In the genomic region with DNA sequence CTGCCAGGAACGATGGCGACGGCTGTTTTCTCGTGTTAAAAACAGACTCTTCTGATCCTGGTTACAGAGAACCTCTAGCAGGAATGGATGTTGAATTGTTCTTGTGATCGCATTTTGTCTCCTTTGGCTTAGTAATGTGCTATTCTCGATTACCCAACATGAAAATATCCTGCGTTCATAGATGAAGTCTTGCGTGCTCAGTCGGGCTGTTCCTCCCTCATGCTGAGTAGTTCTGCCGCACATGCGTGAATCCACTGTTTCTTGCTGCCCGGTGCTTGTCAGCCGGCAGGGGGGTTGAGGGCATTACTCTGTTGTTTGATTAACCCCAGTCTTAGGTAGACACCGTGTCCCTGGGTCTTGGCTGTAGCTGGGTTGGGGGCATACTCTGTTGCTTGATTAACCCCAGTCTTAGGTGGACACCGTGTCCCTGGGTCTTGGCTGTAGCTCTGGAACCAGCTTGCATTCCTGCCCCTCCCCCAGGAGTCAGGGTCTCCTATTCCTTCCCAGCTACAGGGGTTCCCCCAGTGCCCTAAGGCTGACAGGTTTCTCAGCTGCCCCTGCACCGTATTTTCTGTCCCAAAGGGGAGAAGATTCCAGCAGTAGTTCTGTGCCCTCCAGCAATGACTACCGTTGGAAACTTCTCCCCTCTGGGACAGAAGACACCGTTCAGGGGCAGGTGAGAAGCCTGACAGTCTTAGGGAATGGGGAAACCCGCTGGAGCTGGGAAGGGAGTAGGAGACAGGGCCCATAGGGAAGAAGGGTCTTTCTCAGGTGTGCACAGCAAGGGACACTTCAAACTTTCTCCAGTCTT, we compare ENCODE assay signal across 29 cellular contexts. TPM values are rescaled to one million over a fixed set of nuclear protein-coding genes. Genes with fewer than 3 reads are reported as not detected.
DNase-seq lines count a peak whose midpoint lies in the region; ATAC-seq, FAIRE-seq and TF ChIP-seq lines count a peak whose summit lies in the region.
"Had no signal": no experiment of that assay in that cellular context is flagged by ENCODE, and none has a peak within 500 bp of the region (broad histone marks: within the 10 kb centered on the region; RNA-seq: fewer than 3 reads in every experiment).

No MANE protein-coding gene starts in this region.

- CTCF ChIA-PET in HepG2 (lab: Yijun Ruan, JAX; ENCODE audit: low intra/inter-chr PET ratio, low total read pairs), result no interaction called here

- no peaks in the 10 kb centered on the region for H3K79me2 ChIP-seq in HepG2 (ENCODE audit: insufficient read depth, low read length)

- peak overlapping the region; percentile 72 for H3K4me2 ChIP-seq in HepG2 (ENCODE audit: low read depth, low read length)

- TF ChIP-seq RAD21 in HepG2 (CRISPR knock-in tag; IDR thresholded peaks at IDR 0.05), result no peak

- POLR2A ChIA-PET in HepG2 (lab: Yijun Ruan, JAX), result interaction anchor here (0.9 to 2.4 kb wide), 4 partner anchors 24 to 45 kb away, joined by 3 to 9 read pairs (median 4); no protein-coding TSS in a partner anchor

- peak overlapping the region; percentile 56 for H3K27ac Mint-ChIP-seq in type B pancreatic cell
- H3K27ac Mint-ChIP-seq: activated naive CD4-positive, alpha-beta T cell treated with anti-CD3 and anti-CD28 coated beads for 36 hours; CD8-positive, alpha-beta T cell; stimulated activated naive CD8-positive, alpha-beta T cell treated with anti-CD3 and anti-CD28 coated beads, Interleukin-15, Interleukin-2, amounts not matched to agents 100 ng/mL and 50 ng/mL, for 24 hours had no signal

- H3K4me3 ChIP-seq in HepG2 (replicated peaks in 1 of 3; ENCODE audit: insufficient read depth in 1 of 3, low read depth in 2 of 3, low read length in 3 of 3) (peak overlapping the region in 1 of 3 experiments; percentile 45; a peak in 2 of 6 replicates), body of pancreas (no peak overlapping the region), ascending aorta (no peak overlapping the region)
- H3K4me3 ChIP-seq: cardiac muscle cell, GM12878, tibial nerve had no signal

- intact Hi-C loops in HepG2 (cut with micrococcal nuclease; ENCODE audit: unreplicated experiment) (no loop called here), body of pancreas (cut with DNase I) (no loop called here), ascending aorta (cut with DNase I) (no loop called here)

- TSS peak; percentile 48 for BruUV-seq in HepG2 (replicated peaks; lab: Mats Ljungman, UMichigan)

- TF ChIP-seq EP300 in HepG2 (IDR thresholded peaks at IDR 0.05; ENCODE audit: low read depth in 2 of 2, low read length in 2 of 2), result no peak
- TF ChIP-seq EP300 in HepG2 (CRISPR knock-in tag; IDR thresholded peaks at IDR 0.05; ENCODE audit: borderline replicate concordance), result no peak

- no peaks in the 10 kb centered on the region for H3K9me3 Mint-ChIP-seq in type B pancreatic cell
- H3K9me3 Mint-ChIP-seq: activated naive CD4-positive, alpha-beta T cell treated with anti-CD3 and anti-CD28 coated beads for 36 hours; activated T-cell treated with anti-CD3 and anti-CD28 coated beads, Interleukin-2, amount 50 U/mL, for 4 hours; CD8-positive, alpha-beta T cell; stimulated activated naive CD8-positive, alpha-beta T cell treated with anti-CD3 and anti-CD28 coated beads, Interleukin-15, Interleukin-2, amounts not matched to agents 100 ng/mL and 50 ng/mL, for 24 hours had no signal

- ATAC-seq in HepG2 (peak; percentile 40), body of pancreas (no peak), GM21360 (IDR thresholded peaks at IDR 0.05; ENCODE audit: unreplicated experiment) (no peak)
- ATAC-seq: activated T-cell treated with anti-CD3 and anti-CD28 coated beads, Interleukin-2, amount 50 U/mL, for 4 hours; CD8-positive, alpha-beta T cell; GM12878; PC-3 had no signal

- TF ChIP-seq POLR2A in HepG2 (IDR thresholded peaks at IDR 0.05; ENCODE audit: insufficient read depth in 1 of 2, low read depth in 2 of 2, low read length in 2 of 2), result no peak
- TF ChIP-seq POLR2A in body of pancreas (IDR thresholded peaks at IDR 0.05), result no peak

- TF ChIP-seq CTCF in HepG2 (CRISPR knock-in tag; IDR thresholded peaks at IDR 0.05) (no peak), type B pancreatic cell (conservative IDR thresholded peaks at IDR 0.05) (no peak), body of pancreas (IDR thresholded peaks at IDR 0.05) (no peak), ascending aorta (IDR thresholded peaks at IDR 0.05) (no peak)

- H3K36me3 Mint-ChIP-seq in type B pancreatic cell, result peaks cover 11% of the 10 kb centered on the region

- in situ Hi-C loops in HepG2 (cut with HindIII; ENCODE audit: extremely low pct_ligation_motif_present, low pct_unique_long_range_greater_than_20kb), result no loop called here

- DNase-seq in NCI-H187 (lab: John Stamatoyannopoulos, UW) (peak; percentile 19 to 55), NCI-H187 treated with DMSO at 0.1 percent for 48 hours (lab: John Stamatoyannopoulos, UW) (no peak), NCI-H510A treated with DMSO at 0.1 percent for 48 hours (lab: John Stamatoyannopoulos, UW) (peak; percentile 85), HepG2 (ENCODE audit: low spot score) (no peak), type B pancreatic cell (ENCODE audit: extremely low spot score, unreplicated experiment) (no peak), body of pancreas (no peak), ascending aorta (ENCODE audit: low spot score in 2 of 2) (no peak)
- DNase-seq: 8988T; activated CD8-positive, alpha-beta memory T cell treated with anti-CD3 and anti-CD28 coated beads for 24 hours; activated naive CD4-positive, alpha-beta T cell treated with anti-CD3 and anti-CD28 coated beads for 36 hours; activated T-cell treated with anti-CD3 and anti-CD28 coated beads, Interleukin-2, amount 50 U/mL, for 4 hours; AML-193; amniotic stem cell; CD8-positive, alpha-beta T cell; erythroblast; foreskin fibroblast; hypothalamus; kidney; NCI-H1105; NCI-H2171; PC-3; Right ventricle myocardium superior; stimulated activated CD4-positive, alpha-beta T cell treated with anti-CD3 and anti-CD28 coated beads, Interleukin-4, amount 100 ng/mL, for 24 hours; T1000 had no signal

- H3K4me3 Mint-ChIP-seq in type B pancreatic cell, result no peak overlapping the region
- H3K4me3 Mint-ChIP-seq: activated naive CD4-positive, alpha-beta T cell treated with anti-CD3 and anti-CD28 coated beads for 36 hours; activated T-cell treated with anti-CD3 and anti-CD28 coated beads, Interleukin-2, amount 50 U/mL, for 4 hours; CD8-positive, alpha-beta T cell; stimulated activated naive CD8-positive, alpha-beta T cell treated with anti-CD3 and anti-CD28 coated beads, Interleukin-15, Interleukin-2, amounts not matched to agents 100 ng/mL and 50 ng/mL, for 24 hours had no signal

- peak overlapping the region; percentile 74 for H2AFZ ChIP-seq in HepG2 (ENCODE audit: low read length)

- H3K4me1 ChIP-seq in HepG2 (ENCODE audit: insufficient read depth, low read length) (peaks cover 62% of the 10 kb centered on the region), body of pancreas (no peaks in the 10 kb centered on the region), ascending aorta (peaks cover 0 to 13% of the 10 kb centered on the region in 2 donors)

- peak overlapping the region; percentile 43 for H3K9ac ChIP-seq in HepG2 (ENCODE audit: insufficient read depth, low read depth, low read length)

- no peaks in the 10 kb centered on the region for H4K20me1 ChIP-seq in HepG2 (ENCODE audit: insufficient read depth, low read length)

- H3K27ac ChIP-seq in HepG2 (ENCODE audit: extremely low read length, insufficient read depth, low read length) (peak overlapping the region; percentile 90), body of pancreas (no peak overlapping the region), ascending aorta (no peak overlapping the region)
- H3K27ac ChIP-seq: cardiac muscle cell, tibial nerve had no signal

- FAIRE-seq in HepG2 (lab: Jason Lieb, UNC), result no peak
- FAIRE-seq: GM12878, kidney had no signal

- H3K36me3 ChIP-seq in HepG2 (replicated peaks in 1 of 2; ENCODE audit: control insufficient read depth in 1 of 2, insufficient read depth in 2 of 2, low read length in 2 of 2) (no peaks in the 10 kb centered on the region; a peak in 1 of 5 replicates), body of pancreas (replicated peaks in 1 of 2; ENCODE audit: insufficient read depth in 1 of 2, low read depth in 2 of 2) (no peaks in the 10 kb centered on the region), ascending aorta (peaks cover 3 to 10% of the 10 kb centered on the region in 2 donors)

- peaks cover 9% of the 10 kb centered on the region for H3K4me1 Mint-ChIP-seq in type B pancreatic cell (ENCODE audit: unreplicated experiment)

- H3K9me3 ChIP-seq in HepG2 (ENCODE audit: low read length) (no peaks in the 10 kb centered on the region), body of pancreas (no peaks in the 10 kb centered on the region), ascending aorta (no peaks in the 10 kb centered on the region)
- H3K9me3 ChIP-seq: tibial nerve had no signal

- no peaks in the 10 kb centered on the region for H3K27me3 Mint-ChIP-seq in type B pancreatic cell
- H3K27me3 Mint-ChIP-seq: stimulated activated naive CD8-positive, alpha-beta T cell treated with anti-CD3 and anti-CD28 coated beads, Interleukin-15, Interleukin-2, amounts not matched to agents 100 ng/mL and 50 ng/mL, for 24 hours had no signal

- 67% methylated on average over 19 of the region's 19 CpGs for WGBS in HepG2 (ENCODE audit: low lambda C conversion rate)
- 93% methylated on average over 19 of the region's 19 CpGs for WGBS in body of pancreas, 2 donors

- no peaks in the 10 kb centered on the region for H3K27me3 ChIP-seq in HepG2 (ENCODE audit: control insufficient read depth in 1 of 2, insufficient read depth in 2 of 2, low read length in 2 of 2)
- H3K27me3 ChIP-seq in body of pancreas, result no peaks in the 10 kb centered on the region
- no peaks in the 10 kb centered on the region for H3K27me3 ChIP-seq in ascending aorta
- H3K27me3 ChIP-seq: cardiac muscle cell, tibial nerve had no signal

RNA-seq across cellular contexts. Expression of a gene that starts 22.1 kb away (rescaled TPM):
- total RNA-seq in HepG2 (2016; rRNA removed; fragmentation: Illumina TruSeq; extraction: Trizol), result 47.5 and 48.6 TPM in 2 replicates
- 36.1 and 38.8 TPM in 2 replicates for total RNA-seq in HepG2 (2016; cell fraction: cytosol; rRNA removed; fragmentation: Illumina TruSeq; extraction: Trizol; ENCODE audit: low read depth)
- total RNA-seq in HepG2 (2016; cell fraction: insoluble cytoplasmic fraction; rRNA removed; fragmentation: Illumina TruSeq; extraction: Trizol), result 42.9 and 49.7 TPM in 2 replicates
- 46.0 and 48.9 TPM in 2 replicates for total RNA-seq in HepG2 (2016; cell fraction: membrane; rRNA removed; fragmentation: Illumina TruSeq; extraction: Trizol)
- total RNA-seq in HepG2 (2016; cell fraction: nucleus; rRNA removed; fragmentation: Illumina TruSeq; extraction: Trizol), result 36.1 and 43.2 TPM in 2 replicates
- polyA plus RNA-seq in HepG2 (2011; rRNA removed), result 45.6 and 49.2 TPM in 2 replicates
- polyA plus RNA-seq in HepG2 (2011; cell fraction: cytosol; rRNA removed), result 33.5 and 52.6 TPM in 2 replicates
- 151 and 167 TPM in 2 replicates for polyA plus RNA-seq in HepG2 (2011; cell fraction: nucleus; rRNA removed)
- 36.1 and 37.5 TPM in 2 replicates for polyA plus RNA-seq in HepG2 (2012)
- polyA plus RNA-seq in HepG2 (2016; cell fraction: cytosol; fragmentation: Illumina TruSeq; extraction: Trizol; ENCODE audit: low read depth), result 39.0 and 42.6 TPM in 2 replicates
- 48.6 and 51.7 TPM in 2 replicates for polyA plus RNA-seq in HepG2 (2016; cell fraction: insoluble cytoplasmic fraction; fragmentation: Illumina TruSeq; extraction: Trizol; ENCODE audit: low read depth)
- 45.0 and 48.7 TPM in 2 replicates for polyA plus RNA-seq in HepG2 (2016; cell fraction: membrane; fragmentation: Illumina TruSeq; extraction: Trizol; ENCODE audit: low read depth)
- polyA plus RNA-seq in HepG2 (2016; cell fraction: nucleus; fragmentation: Illumina TruSeq; extraction: Trizol; ENCODE audit: insufficient read depth, low read depth), result 83.8 and 85.3 TPM in 2 replicates
- 19.6 and 68.1 TPM in 2 replicates for polyA minus RNA-seq in HepG2 (2011; rRNA and poly(A)+ RNA removed; ENCODE audit: low replicate concordance)
- polyA minus RNA-seq in HepG2 (2011; cell fraction: cytosol; rRNA and poly(A)+ RNA removed), result 23.7 TPM in 2 replicates
- polyA minus RNA-seq in HepG2 (2011; cell fraction: nucleus; rRNA and poly(A)+ RNA removed), result 45.2 and 49.1 TPM in 2 replicates
- 22.3 and 34.4 TPM in 2 replicates for total RNA-seq in type B pancreatic cell (ENCODE audit: low replicate concordance)
- total RNA-seq in body of pancreas, result 1 to 10 TPM; 6.6 to 9.9 TPM
- 32.5 TPM for total RNA-seq in ascending aorta

Comparison
In these comparisons a context has a peak if more than half of its experiments do, and no peak if none do; other contexts are left out.
1. DNase-seq: peak in NCI-H187 (2 of 2) and NCI-H510A treated with DMSO at 0.1 percent for 48 hours (single experiment); none in NCI-H187 treated with DMSO at 0.1 percent for 48 hours (single experiment), HepG2 (single experiment), type B pancreatic cell (single experiment), body of pancreas (0 of 4) and ascending aorta (0 of 2).